8 cellular contexts compared by ENCODE assay signal in genomic region chr13:28423010-28423409, GRCh38.
DNase-seq lines count a peak whose midpoint lies in the region; ATAC-seq, FAIRE-seq and TF ChIP-seq lines count a peak whose summit lies in the region.

No MANE protein-coding gene starts in this region.

- no peak overlapping the region for H3K9ac ChIP-seq in kidney (ENCODE audit: low read length in 2 of 2)

- FAIRE-seq in kidney (lab: Jason Lieb, UNC) = no peak

- H3K4me3 ChIP-seq in OCI-LY7 (ENCODE audit: low read depth, low read length, poor library complexity, severe bottlenecking) = no peak overlapping the region
- H3K4me3 ChIP-seq in kidney (ENCODE audit: low read length in 2 of 2) = no peak overlapping the region
- H3K4me3 ChIP-seq in foreskin fibroblast (ENCODE audit: low read depth in 1 of 2, low read length in 2 of 2) = no peak overlapping the region

- CTCF ChIA-PET in OCI-LY7 (lab: Charles Lee; ENCODE audit: unreplicated experiment) = no interaction called here

- DNase-seq in OCI-LY7 (ENCODE audit: low spot score) = peak; percentile 56
- DNase-seq in immature natural killer cell = peak; percentile 64 to 70 (median 70)
- no peak for DNase-seq in kidney
- DNase-seq in amniotic stem cell (lab: John Stamatoyannopoulos, UW) = no peak
- DNase-seq in foreskin fibroblast = no peak

- H3K36me3 ChIP-seq in OCI-LY7 (ENCODE audit: insufficient read depth, low read length) = no peaks in the 10 kb centered on the region
- H3K36me3 ChIP-seq in kidney (ENCODE audit: control insufficient read depth in 1 of 2, insufficient read depth in 2 of 2, low read length in 2 of 2) = no peaks in the 10 kb centered on the region

- peak overlapping the region; percentile 67 to 82 (median 81) for H3K4me3 Mint-ChIP-seq in immature natural killer cell

- BruUV-seq in OCI-LY7 (replicated peaks; lab: Mats Ljungman, UMichigan) = no TSS peak

- H3K9me2 ChIP-seq in OCI-LY7 (ENCODE audit: insufficient read depth, low read length) = no peaks in the 10 kb centered on the region

- peak; percentile 96 for ATAC-seq in GM18498 (IDR thresholded peaks at IDR 0.05; ENCODE audit: unreplicated experiment)
- ATAC-seq in GM21737 (IDR thresholded peaks at IDR 0.05; ENCODE audit: unreplicated experiment) = peak; percentile 74
- no peak for ATAC-seq in HG03439 (IDR thresholded peaks at IDR 0.05; ENCODE audit: unreplicated experiment)

- peaks cover 0 to 4% (median 4%) of the 10 kb centered on the region in 3 donors for H3K36me3 Mint-ChIP-seq in immature natural killer cell

- peak overlapping the region; percentile 37 for H3K4me2 ChIP-seq in OCI-LY7 (ENCODE audit: low read length)

- intact Hi-C loops in OCI-LY7 (cut with micrococcal nuclease; ENCODE audit: unreplicated experiment) (no loop called here), kidney (cut with DNase I) (no loop called here)

- H3K4me1 Mint-ChIP-seq in immature natural killer cell = peaks cover 20 to 33% of the 10 kb centered on the region in 2 donors

- H3K4me1 ChIP-seq in OCI-LY7 (ENCODE audit: insufficient read depth, low read length, poor library complexity, severe bottlenecking) (peaks cover 22% of the 10 kb centered on the region), kidney (ENCODE audit: control insufficient read depth in 1 of 2, insufficient read depth in 1 of 2, low read depth in 1 of 2, low read length in 2 of 2) (no peaks in the 10 kb centered on the region)

- POLR2A ChIA-PET in OCI-LY7 (lab: Charles Lee) = interaction anchor here (0.6 kb wide), 1 partner anchor 621 kb away, joined by 3 read pairs; no protein-coding TSS in a partner anchor

- no peak overlapping the region for H3K27ac ChIP-seq in OCI-LY7 (ENCODE audit: low read depth, low read length, poor library complexity, severe bottlenecking)
- H3K27ac ChIP-seq in kidney (ENCODE audit: low read depth in 2 of 2, low read length in 2 of 2) = no peak overlapping the region

- no peaks in the 10 kb centered on the region for H4K20me1 ChIP-seq in OCI-LY7 (ENCODE audit: insufficient read depth, low read length)

- no peaks in the 10 kb centered on the region for H3K9me3 ChIP-seq in OCI-LY7 (ENCODE audit: low read length)
- no peaks in the 10 kb centered on the region for H3K9me3 ChIP-seq in kidney (ENCODE audit: control insufficient read depth in 1 of 2, low read length in 2 of 2)

- no peaks in the 10 kb centered on the region for H3K9me3 Mint-ChIP-seq in immature natural killer cell

- H3K27ac Mint-ChIP-seq in immature natural killer cell = peak overlapping the region in 5 of 6 donors; percentile 3 to 69 (median 44)

- peaks cover 3 to 10% (median 4%) of the 10 kb centered on the region in 3 donors for H3K27me3 Mint-ChIP-seq in immature natural killer cell (ENCODE audit: low read depth in 3 of 3)

- H2AFZ ChIP-seq in OCI-LY7 (ENCODE audit: low read length) = peak overlapping the region; percentile 70

- H3K79me2 ChIP-seq in OCI-LY7 (ENCODE audit: insufficient read depth, low read depth, low read length) = no peaks in the 10 kb centered on the region

- TF ChIP-seq CTCF in OCI-LY7 (conservative IDR thresholded peaks at IDR 0.05; ENCODE audit: low read length) (no peak), kidney (IDR thresholded peaks at IDR 0.05; ENCODE audit: borderline replicate concordance, extremely low read depth, insufficient read depth) (no peak), foreskin fibroblast (IDR thresholded peaks at IDR 0.05; ENCODE audit: low read depth, low read length) (no peak)

Comparison
In these comparisons a context has a peak if more than half of its experiments do, and no peak if none do; other contexts are left out.
1. DNase-seq: peak in OCI-LY7 (single experiment) and immature natural killer cell (3 of 3); none in kidney (single experiment), amniotic stem cell (single experiment) and foreskin fibroblast (0 of 2).